26 cellular contexts compared by ENCODE assay signal in genomic region chr6:39090036-39090435, GRCh38. TPM values are rescaled to one million over a fixed set of nuclear protein-coding genes. Genes with fewer than 3 reads are reported as not detected.
"Had no signal": no experiment of that assay in that cellular context is flagged by ENCODE, and none has a peak within 500 bp of the region (broad histone marks: within the 10 kb centered on the region; RNA-seq: fewer than 3 reads in every experiment).

No MANE protein-coding gene starts in this region.

- DNase-seq: activated CD4-positive, alpha-beta memory T cell treated with anti-CD3 and anti-CD28 coated beads for 36 hours; activated CD4-positive, alpha-beta T cell treated with anti-CD3 and anti-CD28 coated beads, Interleukin-2, amount 10 ng/mL, durations not matched to agents 7 days and 5 days; activated CD4-positive, CD25-positive, alpha-beta regulatory T cell; activated CD8-positive, alpha-beta memory T cell treated with anti-CD3 and anti-CD28 coated beads for 24 hours; activated gamma-delta T cell; activated naive CD4-positive, alpha-beta T cell treated with anti-CD3 and anti-CD28 coated beads for 36 hours; activated T-cell treated with anti-CD3 and anti-CD28 coated beads, Interleukin-2, amount 50 U/mL, for 4 hours; amygdala; MM.1S; NCI-H1105; NCI-H1436; NCI-H1694 treated with DMSO at 0.1 percent for 48 hours; NCI-H2029 treated with DMSO at 0.1 percent for 48 hours; NCI-H345; NCI-H510A; NCI-H526 treated with DMSO at 0.1 percent for 48 hours; NCI-H82; OCI-M1; Peyer's patch; Right ventricle myocardium superior; SJCRH30; SK-N-SH; T-helper 1 cell had no signal

- H3K4me1 ChIP-seq: Peyer's patch, SJCRH30 had no signal

- H3K9ac ChIP-seq: SK-N-SH had no signal

- ATAC-seq: activated T-cell treated with anti-CD3 and anti-CD28 coated beads, Interleukin-2, amount 50 U/mL, for 4 hours had no signal

- H3K4me2 ChIP-seq: SK-N-SH had no signal

- H3K27me3 ChIP-seq: Peyer's patch had no signal

- H3K27ac ChIP-seq: Peyer's patch, RWPE1, SJCRH30 had no signal

- H3K4me3 ChIP-seq: Peyer's patch, SJCRH30 had no signal

- H3K36me3 ChIP-seq: Peyer's patch, SJCRH30 had no signal

- H3K9me3 ChIP-seq: Peyer's patch, SJCRH30, SK-N-SH had no signal

RNA-seq across cellular contexts. Expression of gene GLP1R, which starts 41.5 kb away (rescaled TPM):
- total RNA-seq: activated CD4-positive, alpha-beta T cell treated with anti-CD3 and anti-CD28 coated beads, Interleukin-2, amount 10 ng/mL, durations not matched to agents 7 days and 5 days; astrocyte; SJCRH30; T-helper 2 cell treated with Interferon-gamma antibody and Interleukin-4, amounts not matched to agents 100 ng/mL and 5 ng/mL, for 36 hours had no signal
